Comparison of ENCODE assay signal across 8 cellular contexts in genomic region chrX:3712870-3713224, GRCh38. TPM values are rescaled to one million over a fixed set of nuclear protein-coding genes. Genes with fewer than 3 reads are reported as not detected.
DNase-seq lines count a peak whose midpoint lies in the region; ATAC-seq, FAIRE-seq and TF ChIP-seq lines count a peak whose summit lies in the region.

No MANE protein-coding gene starts in this region.

- TF ChIP-seq CTCF in CD14-positive monocyte (IDR thresholded peaks at IDR 0.05) (no peak), GM12878 (IDR thresholded peaks at IDR 0.05 in 2 of 3, conservative IDR thresholded peaks at IDR 0.05 in 1 of 3; ENCODE audit: control insufficient read depth in 2 of 3, extremely low read depth in 1 of 3, insufficient read depth in 1 of 3, low read depth in 3 of 3, low read length in 3 of 3) (no peak), type B pancreatic cell (conservative IDR thresholded peaks at IDR 0.05) (no peak)

- peak overlapping the region; percentile 81 for H3K27ac ChIP-seq in GM12878 (ENCODE audit: control insufficient read depth, insufficient read depth)
- H3K27ac ChIP-seq in mesenchymal stem cell (ENCODE audit: low read length, poor library complexity, severe bottlenecking): no peak overlapping the region

- RAD21 ChIA-PET in GM12878 (lab: Charles Lee; ENCODE audit: unreplicated experiment): interaction anchor here (0.9 to 1.0 kb wide), 2 partner anchors 93 to 100 kb away, joined by 3 to 5 read pairs; no protein-coding TSS in a partner anchor

- no peak for TF ChIP-seq POLR2A in GM12878 (IDR thresholded peaks at IDR 0.05; ENCODE audit: low read depth, low read length)

- peak overlapping the region; percentile 95 to 96 for H3K4me3 Mint-ChIP-seq in CD14-positive monocyte
- peak overlapping the region; percentile 100 for H3K4me3 Mint-ChIP-seq in type B pancreatic cell

- H3K36me3 ChIP-seq in GM12878 (ENCODE audit: control insufficient read depth in 2 of 2, insufficient read depth in 2 of 2, low read length in 1 of 2) (no peaks in the 10 kb centered on the region), mesenchymal stem cell (ENCODE audit: control insufficient read depth in 1 of 2, insufficient read depth in 2 of 2, low read depth in 1 of 2, low read length in 2 of 2) (no peaks in the 10 kb centered on the region)

- no peak overlapping the region for H4K91ac ChIP-seq in mesenchymal stem cell (ENCODE audit: low read length)

- no peak overlapping the region for H2BK12ac ChIP-seq in mesenchymal stem cell (ENCODE audit: low read length in 2 of 2)

- H3K36me3 Mint-ChIP-seq in CD14-positive monocyte: peaks cover 0 to 21% of the 10 kb centered on the region in 2 donors
- H3K36me3 Mint-ChIP-seq in type B pancreatic cell: peaks cover 3% of the 10 kb centered on the region

- TF ChIP-seq RAD21 in GM12878 (IDR thresholded peaks at IDR 0.05; ENCODE audit: insufficient read depth, low read depth, low read length): no peak

- peaks cover 17% of the 10 kb centered on the region for H3K4me1 Mint-ChIP-seq in CD14-positive monocyte
- H3K4me1 Mint-ChIP-seq in type B pancreatic cell (ENCODE audit: unreplicated experiment): peaks cover 10% of the 10 kb centered on the region

- in situ Hi-C loops in GM12878 (cut with MboI): loop anchor here (5.0 kb wide), 1 partner anchor 99 kb away; no protein-coding TSS in a partner anchor

- peak overlapping the region; percentile 35 to 61 for H3K4ac ChIP-seq in mesenchymal stem cell (ENCODE audit: low read depth in 1 of 2, low read length in 2 of 2)

- FAIRE-seq in GM12878 (lab: Jason Lieb, UNC): no peak

- H3K4me2 ChIP-seq in GM12878 (ENCODE audit: control insufficient read depth, insufficient read depth) (peak overlapping the region; percentile 95; the same call in 1 of the 2 replicates), mesenchymal stem cell (ENCODE audit: low read length, poor library complexity, severe bottlenecking) (peak overlapping the region; percentile 75)

- H3K27me3 ChIP-seq in GM12878 (replicated peaks in 1 of 2; ENCODE audit: control insufficient read depth in 2 of 2, insufficient read depth in 2 of 2, low read length in 1 of 2): no peaks in the 10 kb centered on the region
- no peaks in the 10 kb centered on the region for H3K27me3 ChIP-seq in mesenchymal stem cell (ENCODE audit: control insufficient read depth in 1 of 2, insufficient read depth in 1 of 2, low read length in 2 of 2)

- peak overlapping the region; percentile 43 to 78 for H3K18ac ChIP-seq in mesenchymal stem cell (ENCODE audit: low read depth in 1 of 2, low read length in 2 of 2)

- ATAC-seq in GM19455 (IDR thresholded peaks at IDR 0.05; ENCODE audit: unreplicated experiment): peak; percentile 22
- peak; percentile 21 for ATAC-seq in HG03520 (IDR thresholded peaks at IDR 0.05; ENCODE audit: unreplicated experiment)
- ATAC-seq in GM12878: peak; percentile 40

- H3K9me3 ChIP-seq in GM12878 (replicated peaks; ENCODE audit: control insufficient read depth, insufficient read depth, low read length): no peaks in the 10 kb centered on the region
- H3K9me3 ChIP-seq in mesenchymal stem cell (ENCODE audit: control insufficient read depth, low read length): no peaks in the 10 kb centered on the region

- BruUV-seq in GM12878 (replicated peaks; lab: Mats Ljungman, UMichigan): no TSS peak

- no peak overlapping the region for H2BK5ac ChIP-seq in mesenchymal stem cell (ENCODE audit: low read depth, low read length, poor library complexity, severe bottlenecking)

- H3K14ac ChIP-seq in mesenchymal stem cell (ENCODE audit: low read length in 2 of 2): peak overlapping the region in 1 of 2 experiments; percentile 65

- H3K23ac ChIP-seq in mesenchymal stem cell (ENCODE audit: low read length in 2 of 2): no peak overlapping the region

- H2AFZ ChIP-seq in GM12878 (ENCODE audit: control insufficient read depth, low read depth, low read length) (peak overlapping the region; percentile 82), mesenchymal stem cell (ENCODE audit: low read depth, low read length) (peak overlapping the region; percentile 77)

- H3K27me3 Mint-ChIP-seq in CD14-positive monocyte (ENCODE audit: low read depth in 3 of 3) (peaks cover 0 to 8% (median 0%) of the 10 kb centered on the region in 3 donors), type B pancreatic cell (peaks cover 4% of the 10 kb centered on the region)

- H4K8ac ChIP-seq in mesenchymal stem cell (ENCODE audit: low read length): no peak overlapping the region

- no peak overlapping the region for H2AK5ac ChIP-seq in mesenchymal stem cell (ENCODE audit: low read length, severe bottlenecking)

- no peaks in the 10 kb centered on the region for H3K79me1 ChIP-seq in mesenchymal stem cell (replicated peaks; ENCODE audit: low read length, poor library complexity, severe bottlenecking)

- H3K27ac Mint-ChIP-seq in CD14-positive monocyte (no peak overlapping the region), type B pancreatic cell (no peak overlapping the region)

- H3K79me2 ChIP-seq in GM12878 (ENCODE audit: control insufficient read depth, insufficient read depth, low read length): peaks cover 39% of the 10 kb centered on the region

- DNase-seq in CD14-positive monocyte (ENCODE audit: low spot score) (peak; percentile 39), GM12878 (ENCODE audit: low read depth, low spot score) (no peak), mesenchymal stem cell (no peak), type B pancreatic cell (ENCODE audit: extremely low spot score, unreplicated experiment) (peak; percentile 70), NCI-H2107 (lab: John Stamatoyannopoulos, UW) (no peak), CD1c-positive myeloid dendritic cell (ENCODE audit: extremely low spot score) (no peak)

- intact Hi-C loops in CD14-positive monocyte (cut with micrococcal nuclease) (loop anchor here in 1 of 2 donors (5.0 kb wide), 1 partner anchor 51 kb away; no protein-coding TSS in a partner anchor), GM12878 (cut with micrococcal nuclease; ENCODE audit: unreplicated experiment) (loop anchor here (1.0 to 5.0 kb wide), 2 partner anchors 56 to 99 kb away; no protein-coding TSS in a partner anchor)

- H3K4me1 ChIP-seq in GM12878 (ENCODE audit: control insufficient read depth, insufficient read depth, low read length): peaks cover 5% of the 10 kb centered on the region
- H3K4me1 ChIP-seq in mesenchymal stem cell (ENCODE audit: control insufficient read depth, insufficient read depth, low read depth, low read length): peaks cover 5% of the 10 kb centered on the region

- H3K9me3 Mint-ChIP-seq in CD14-positive monocyte (peaks cover 0 to 3% (median under 1%) of the 10 kb centered on the region in 7 donors), type B pancreatic cell (no peaks in the 10 kb centered on the region)

- H2BK120ac ChIP-seq in mesenchymal stem cell (ENCODE audit: low read depth, low read length): peak overlapping the region; percentile 34

- under 1% methylated on average over 35 of the region's 38 CpGs for WGBS in GM12878 (ENCODE audit: insufficient coverage, insufficient replicate concordance, low lambda C conversion rate, missing lambda C conversion rate)
- WGBS in mesenchymal stem cell: 0% methylated on average over 1 of the region's 38 CpGs

- H3K9ac ChIP-seq in GM12878 (ENCODE audit: control insufficient read depth, insufficient read depth, low read length) (peak overlapping the region; percentile 86), mesenchymal stem cell (ENCODE audit: low read length) (peak overlapping the region; percentile 65)

- CTCF ChIA-PET in GM12878 (lab: Yijun Ruan, JAX): interaction anchor here (1.2 to 2.2 kb wide), 3 partner anchors 11 to 99 kb away, joined by 3 to 8 read pairs (median 4); no protein-coding TSS in a partner anchor

- no peak for TF ChIP-seq EP300 in GM12878 (IDR thresholded peaks at IDR 0.05; ENCODE audit: borderline replicate concordance in 1 of 2, control insufficient read depth in 1 of 2, low read depth in 2 of 2, low read length in 2 of 2)

- SMC1A ChIA-PET in GM12878 (lab: Charles Lee; ENCODE audit: uncharacterized antibody, unreplicated experiment): interaction anchor here (1.3 to 2.8 kb wide), 3 partner anchors 11 to 61 kb away, joined by 3 to 20 read pairs (median 7); no protein-coding TSS in a partner anchor

- peak overlapping the region; percentile 77 for H3K4me3 ChIP-seq in GM12878
- H3K4me3 ChIP-seq in mesenchymal stem cell (ENCODE audit: insufficient read depth in 1 of 2, low read depth in 1 of 2, low read length in 2 of 2): peak overlapping the region; percentile 75 to 77

- no peak overlapping the region for H2BK15ac ChIP-seq in mesenchymal stem cell (ENCODE audit: low read depth, poor library complexity, severe bottlenecking)

- H4K20me1 ChIP-seq in GM12878 (ENCODE audit: control insufficient read depth, insufficient read depth): no peaks in the 10 kb centered on the region

- POLR2A ChIA-PET in GM12878 (lab: Charles Lee): interaction anchor here (1.0 to 1.9 kb wide), 2 partner anchors 12 to 13 kb away, joined by 4 to 8 read pairs; no protein-coding TSS in a partner anchor

RNA-seq across cellular contexts. Expression of gene PRKX, which starts 0.6 kb away (rescaled TPM):
- 10 to 100 TPM; 46.2 to 47.0 TPM for polyA plus RNA-seq in CD14-positive monocyte
- 103 and 121 TPM in 2 replicates for total RNA-seq in GM12878 (2013; cell fraction: nucleolus; rRNA removed)
- total RNA-seq in GM12878 (2014; rRNA removed): 22.6 and 24.1 TPM in 2 replicates
- total RNA-seq in GM12878 (2014; rRNA removed; fragmentation: Illumina TruSeq; extraction: Trizol): 24.6 and 28.7 TPM in 2 replicates
- 29.0 and 34.6 TPM in 2 replicates for total RNA-seq in GM12878 (2021)
- 13.3 TPM for polyA plus RNA-seq in GM12878 (2011; ENCODE audit: low read depth)
- 45.3 and 46.5 TPM in 2 replicates for polyA plus RNA-seq in GM12878 (2011; rRNA removed)
- polyA plus RNA-seq in GM12878 (2011; cell fraction: cytosol; rRNA removed): 30.1 and 31.0 TPM in 2 replicates
- polyA plus RNA-seq in GM12878 (2011; cell fraction: nucleus; rRNA removed): 21.7 and 24.7 TPM in 2 replicates
- polyA plus RNA-seq in GM12878 (2012): 22.8 and 27.7 TPM in 2 replicates
- polyA plus RNA-seq in GM12878 (2014; fragmentation: Illumina TruSeq; extraction: Trizol): 26.4 and 29.1 TPM in 2 replicates
- 1 to 10 TPM; 3.9 to 5.4 TPM for polyA plus RNA-seq in GM12878 (2014; fragmentation: Nextera tagmentation; extraction: Ambion mirVana)
- 24.4 and 27.3 TPM in 2 replicates for polyA plus RNA-seq in GM12878 (2014; rRNA removed)
- 10 to 100 TPM; 22.4 to 23.4 TPM for polyA plus RNA-seq in GM12878 (2016; fragmentation: Nextera tagmentation; extraction: Ambion mirVana)
- polyA minus RNA-seq in GM12878 (2011; rRNA and poly(A)+ RNA removed): 31.8 and 43.3 TPM in 2 replicates
- polyA minus RNA-seq in GM12878 (2011; cell fraction: cytosol; rRNA and poly(A)+ RNA removed): 14.0 and 18.0 TPM in 2 replicates
- polyA minus RNA-seq in GM12878 (2011; cell fraction: nucleus; rRNA and poly(A)+ RNA removed): 12.5 and 17.6 TPM in 2 replicates
- 6.2 TPM for polyA plus RNA-seq in mesenchymal stem cell (2013, experiment 1 of 2)
- 6.6 TPM for polyA plus RNA-seq in mesenchymal stem cell (2013, experiment 2 of 2)
- total RNA-seq in type B pancreatic cell (ENCODE audit: low replicate concordance): 78.9 and 123 TPM in 2 replicates

Comparison
In these comparisons a context has a peak if more than half of its experiments do, and no peak if none do; other contexts are left out.
1. DNase-seq: peak in CD14-positive monocyte (single experiment) and type B pancreatic cell (single experiment); none in GM12878 (single experiment), mesenchymal stem cell (single experiment), NCI-H2107 (single experiment) and CD1c-positive myeloid dendritic cell (single experiment).
2. Peak in every context shown above with its lines, with median percentiles within 50 percentile points of each other: ATAC-seq.